Comparison of ENCODE assay signal across 9 cellular contexts in genomic region chr1:223129229-223129851, GRCh38. TPM values are rescaled to one million over a fixed set of nuclear protein-coding genes. Genes with fewer than 3 reads are reported as not detected.
DNase-seq lines count a peak whose midpoint lies in the region; FAIRE-seq lines count a peak whose summit lies in the region.
"Had no signal": no experiment of that assay in that cellular context is flagged by ENCODE, and none has a peak within 500 bp of the region (broad histone marks: within the 10 kb centered on the region; RNA-seq: fewer than 3 reads in every experiment).

No MANE protein-coding gene starts in this region.

- no peak overlapping the region for H4K8ac ChIP-seq in mesendoderm (ENCODE audit: low read depth, low read length)

- H2AK5ac ChIP-seq in mesendoderm (ENCODE audit: low read length): no peak overlapping the region

- H3K18ac ChIP-seq in mesendoderm (ENCODE audit: low read length): no peak overlapping the region

- no peaks in the 10 kb centered on the region for H3K79me1 ChIP-seq in mesendoderm (ENCODE audit: low read length)

- no peak overlapping the region for H4K5ac ChIP-seq in mesendoderm (ENCODE audit: low read length)

- H3K4ac ChIP-seq in mesendoderm (ENCODE audit: low read depth, low read length): no peak overlapping the region

- H3K27me3 ChIP-seq in mesendoderm (ENCODE audit: insufficient read depth, low read length, poor library complexity): no peaks in the 10 kb centered on the region

- no peak for FAIRE-seq in GM18507 (lab: Jason Lieb, UNC)
- FAIRE-seq: frontal cortex had no signal

- H3K4me3 ChIP-seq in mesendoderm (ENCODE audit: low read length): no peak overlapping the region

- H3K79me2 ChIP-seq in mesendoderm (ENCODE audit: control insufficient read depth, insufficient read depth, low read length): no peaks in the 10 kb centered on the region

- H2BK120ac ChIP-seq in mesendoderm (ENCODE audit: low read depth, low read length): no peak overlapping the region

- no peak overlapping the region for H3K23ac ChIP-seq in mesendoderm (ENCODE audit: low read length)

- no CpG with 5 or more reads among the region's 35 CpGs for WGBS in mesendoderm (ENCODE audit: extremely low coverage, insufficient coverage, low lambda C conversion rate)

- no peak overlapping the region for H3K27ac ChIP-seq in mesendoderm (ENCODE audit: low read depth, low read length)

- peak overlapping the region; percentile 84 for H3K56ac ChIP-seq in mesendoderm (ENCODE audit: low read length)

- no peak overlapping the region for H2BK5ac ChIP-seq in mesendoderm (ENCODE audit: low read length)

- H2BK15ac ChIP-seq in mesendoderm (replicated peaks; ENCODE audit: low read depth): no peak overlapping the region

- peak; percentile 30 for DNase-seq in GM18507 (ENCODE audit: extremely low spot score, insufficient read length, low read depth)
- DNase-seq in HPDE6-E6E7 (ENCODE audit: extremely low spot score): peak; percentile 52
- peak; percentile 46 to 64 for DNase-seq in activated CD4-positive, alpha-beta T cell treated with anti-CD3 and anti-CD28 coated beads, Interleukin-2, amount 50 U/mL, for 4 hours
- DNase-seq in effector CD4-positive, alpha-beta T cell: peak; percentile 53
- peak; percentile 76 for DNase-seq in mesendoderm
- DNase-seq in stimulated activated CD8-positive, alpha-beta memory T cell treated with anti-CD3 and anti-CD28 coated beads, Interleukin-2, amount 100 ng/mL, for 1 hour (ENCODE audit: low read depth in 2 of 2): peak; percentile 14 to 34
- DNase-seq in NCI-H345 (lab: John Stamatoyannopoulos, UW): no peak
- no peak for DNase-seq in NCI-H748 (lab: John Stamatoyannopoulos, UW; ENCODE audit: unreplicated experiment)

- peak overlapping the region; percentile 37 for H3K4me2 ChIP-seq in mesendoderm (ENCODE audit: low read length)

- H3K9ac ChIP-seq in mesendoderm (ENCODE audit: low read length): peak overlapping the region; percentile 56

- H3K4me1 ChIP-seq in mesendoderm (ENCODE audit: control insufficient read depth, low read depth, low read length): no peaks in the 10 kb centered on the region

- no peaks in the 10 kb centered on the region for H3K36me3 ChIP-seq in mesendoderm (ENCODE audit: control insufficient read depth, insufficient read depth, low read length)

RNA-seq across cellular contexts. Expression of gene TLR5, which starts 13.7 kb away (rescaled TPM):
- 0.25 TPM for polyA plus RNA-seq in mesendoderm (2013, experiment 1 of 2)
- 0.21 TPM for polyA plus RNA-seq in mesendoderm (2013, experiment 2 of 2)

Comparison
In these comparisons a context has a peak if more than half of its experiments do, and no peak if none do; other contexts are left out.
1. DNase-seq: peak in GM18507 (single experiment), HPDE6-E6E7 (single experiment), activated CD4-positive, alpha-beta T cell treated with anti-CD3 and anti-CD28 coated beads, Interleukin-2, amount 50 U/mL, for 4 hours (2 of 2), effector CD4-positive, alpha-beta T cell (single experiment), mesendoderm (single experiment) and stimulated activated CD8-positive, alpha-beta memory T cell treated with anti-CD3 and anti-CD28 coated beads, Interleukin-2, amount 100 ng/mL, for 1 hour (2 of 2); none in NCI-H345 (single experiment) and NCI-H748 (single experiment).